23 cellular contexts compared by ENCODE assay signal in genomic region chr6:34718867-34719441, GRCh38. TPM values are rescaled to one million over a fixed set of nuclear protein-coding genes. Genes with fewer than 3 reads are reported as not detected.
DNase-seq lines count a peak whose midpoint lies in the region; ATAC-seq, FAIRE-seq and TF ChIP-seq lines count a peak whose summit lies in the region.
"Had no signal": no experiment of that assay in that cellular context is flagged by ENCODE, and none has a peak within 500 bp of the region (broad histone marks: within the 10 kb centered on the region; RNA-seq: fewer than 3 reads in every experiment).

No MANE protein-coding gene starts in this region.

- TF ChIP-seq EP300 in HepG2 (IDR thresholded peaks at IDR 0.05; ENCODE audit: low read depth in 2 of 2, low read length in 2 of 2) (no peak), HepG2 (CRISPR knock-in tag; IDR thresholded peaks at IDR 0.05; ENCODE audit: borderline replicate concordance) (no peak), K562 (IDR thresholded peaks at IDR 0.05; ENCODE audit: low read length) (no peak)

- H3K9me1 ChIP-seq in K562 (ENCODE audit: control insufficient read depth, insufficient read depth, low read length) = no peaks in the 10 kb centered on the region

- CTCF ChIA-PET in HepG2 (lab: Yijun Ruan, JAX; ENCODE audit: low intra/inter-chr PET ratio, low total read pairs) (no interaction called here), K562 (lab: Yijun Ruan, JAX; ENCODE audit: low intra/inter-chr PET ratio) (no interaction called here)
- CTCF ChIA-PET in activated CD4-positive, alpha-beta T cell treated with anti-CD3 and anti-CD28 coated beads for 36 hours (lab: Charles Lee) = no interaction called here

- H3K4me1 ChIP-seq in HepG2 (ENCODE audit: insufficient read depth, low read length) = peaks cover 54% of the 10 kb centered on the region
- no peaks in the 10 kb centered on the region for H3K4me1 ChIP-seq in right lobe of liver
- H3K4me1 ChIP-seq in K562 (replicated peaks in 1 of 2; ENCODE audit: control insufficient read depth in 2 of 2, insufficient read depth in 2 of 2, low read length in 2 of 2) = peaks cover 15 to 20% of the 10 kb centered on the region in 2 experiments
- no peaks in the 10 kb centered on the region for H3K4me1 ChIP-seq in left lung
- H3K4me1 ChIP-seq: tibial nerve had no signal

- no peak overlapping the region for H3K9ac ChIP-seq in HepG2 (ENCODE audit: insufficient read depth, low read depth, low read length)
- no peak overlapping the region for H3K9ac ChIP-seq in K562 (ENCODE audit: insufficient read depth in 1 of 2, low read depth in 2 of 2, low read length in 2 of 2)
- H3K9ac ChIP-seq: BLaER1 had no signal

- H3K27ac Mint-ChIP-seq in T-helper 17 cell = no peak overlapping the region
- no peak overlapping the region for H3K27ac Mint-ChIP-seq in activated CD4-positive, alpha-beta T cell treated with anti-CD3 and anti-CD28 coated beads for 36 hours

- ATAC-seq in HepG2 (no peak), right lobe of liver (no peak), K562 (no peak), left lung (peak; percentile 51), T-helper 17 cell (no peak)
- ATAC-seq in activated CD4-positive, alpha-beta T cell treated with anti-CD3 and anti-CD28 coated beads for 36 hours = no peak
- ATAC-seq: left ventricle myocardium superior, Right ventricle myocardium inferior, sciatic nerve had no signal

- BruUV-seq in HepG2 (replicated peaks; lab: Mats Ljungman, UMichigan) (no TSS peak), K562 (replicated peaks; lab: Mats Ljungman, UMichigan) (no TSS peak)

- POLR2A ChIA-PET in HepG2 (lab: Yijun Ruan, JAX) = interaction anchor here (1.4 kb wide), 1 partner anchor 61 kb away, joined by 3 read pairs; no protein-coding TSS in a partner anchor
- POLR2A ChIA-PET in K562 (lab: Yijun Ruan, JAX) = interaction anchor here (0.7 kb wide), 1 partner anchor 25 kb away, joined by 3 read pairs; no protein-coding TSS in a partner anchor
- POLR2A ChIA-PET in activated CD4-positive, alpha-beta T cell treated with anti-CD3 and anti-CD28 coated beads for 36 hours (lab: Charles Lee) = no interaction called here

- H3K27me3 ChIP-seq in HepG2 (ENCODE audit: control insufficient read depth in 1 of 2, insufficient read depth in 2 of 2, low read length in 2 of 2) = peaks cover 3 to 4% of the 10 kb centered on the region in 2 experiments; a peak in 1 of 5 replicates
- no peaks in the 10 kb centered on the region for H3K27me3 ChIP-seq in right lobe of liver
- H3K27me3 ChIP-seq in K562 (ENCODE audit: control insufficient read depth in 2 of 2, insufficient read depth in 2 of 2, low read length in 2 of 2) = no peaks in the 10 kb centered on the region
- no peaks in the 10 kb centered on the region for H3K27me3 ChIP-seq in left lung
- H3K27me3 ChIP-seq: BLaER1, cardiac muscle cell, tibial nerve had no signal

- TF ChIP-seq RAD21 in HepG2 (CRISPR knock-in tag; IDR thresholded peaks at IDR 0.05) (no peak), K562 (CRISPR knock-in tag; conservative IDR thresholded peaks at IDR 0.05 in 1 of 2, IDR thresholded peaks at IDR 0.05 in 1 of 2) (no peak)

- peaks cover 5% of the 10 kb centered on the region for H3K27me3 Mint-ChIP-seq in T-helper 17 cell
- no peaks in the 10 kb centered on the region for H3K27me3 Mint-ChIP-seq in activated CD4-positive, alpha-beta T cell treated with anti-CD3 and anti-CD28 coated beads for 36 hours

- TF ChIP-seq CTCF in HepG2 (CRISPR knock-in tag; IDR thresholded peaks at IDR 0.05) (no peak), right lobe of liver (IDR thresholded peaks at IDR 0.05) (no peak), K562 (IDR thresholded peaks at IDR 0.05 in 2 of 3, conservative IDR thresholded peaks at IDR 0.05 in 1 of 3; ENCODE audit: insufficient read depth in 2 of 3, low read depth in 1 of 3, low read length in 3 of 3) (no peak), left lung (IDR thresholded peaks at IDR 0.05) (no peak)

- no peaks in the 10 kb centered on the region for H3K4me1 Mint-ChIP-seq in T-helper 17 cell
- H3K4me1 Mint-ChIP-seq in activated CD4-positive, alpha-beta T cell treated with anti-CD3 and anti-CD28 coated beads for 36 hours = no peaks in the 10 kb centered on the region

- H3K4me3 ChIP-seq in HepG2 (replicated peaks in 1 of 3; ENCODE audit: insufficient read depth in 1 of 3, low read depth in 2 of 3, low read length in 3 of 3) (no peak overlapping the region), right lobe of liver (no peak overlapping the region), K562 (no peak overlapping the region), left lung (no peak overlapping the region)
- H3K4me3 ChIP-seq: BLaER1, cardiac muscle cell, tibial nerve had no signal

- in situ Hi-C loops in HepG2 (cut with HindIII; ENCODE audit: extremely low pct_ligation_motif_present, low pct_unique_long_range_greater_than_20kb) (no loop called here), K562 (cut with MboI) (no loop called here)

- intact Hi-C loops in HepG2 (cut with micrococcal nuclease; ENCODE audit: unreplicated experiment) (no loop called here), right lobe of liver (cut with DNase I) (no loop called here), K562 (cut with micrococcal nuclease) (no loop called here), left lung (cut with DNase I) (no loop called here)
- intact Hi-C loops in activated CD4-positive, alpha-beta T cell treated with anti-CD3 and anti-CD28 coated beads for 36 hours (cut with DNase I, micrococcal nuclease) = no loop called here

- H4K20me1 ChIP-seq in HepG2 (ENCODE audit: insufficient read depth, low read length) = no peaks in the 10 kb centered on the region
- no peaks in the 10 kb centered on the region for H4K20me1 ChIP-seq in K562 (replicated peaks; ENCODE audit: control insufficient read depth, insufficient read depth, low read length)
- H4K20me1 ChIP-seq: BLaER1 had no signal

- H2AFZ ChIP-seq in HepG2 (ENCODE audit: low read length) (peak overlapping the region; percentile 54), K562 (ENCODE audit: low read depth, low read length) (peak overlapping the region; percentile 49)

- H3K36me3 Mint-ChIP-seq in T-helper 17 cell (ENCODE audit: low read depth) = no peaks in the 10 kb centered on the region
- H3K36me3 Mint-ChIP-seq in activated CD4-positive, alpha-beta T cell treated with anti-CD3 and anti-CD28 coated beads for 36 hours (ENCODE audit: low read depth) = no peaks in the 10 kb centered on the region

- no peak overlapping the region for H3K4me3 Mint-ChIP-seq in T-helper 17 cell
- no peak overlapping the region for H3K4me3 Mint-ChIP-seq in activated CD4-positive, alpha-beta T cell treated with anti-CD3 and anti-CD28 coated beads for 36 hours

- H3K79me2 ChIP-seq in HepG2 (ENCODE audit: insufficient read depth, low read length) (no peaks in the 10 kb centered on the region), K562 (ENCODE audit: control insufficient read depth, insufficient read depth, low read length) (no peaks in the 10 kb centered on the region)

- H3K27ac ChIP-seq in HepG2 (ENCODE audit: extremely low read length, insufficient read depth, low read length) (no peak overlapping the region), right lobe of liver (no peak overlapping the region), K562 (ENCODE audit: extremely low read depth, low read depth, low read length) (no peak overlapping the region), left lung (no peak overlapping the region)
- H3K27ac ChIP-seq: BLaER1, cardiac muscle cell, tibial nerve had no signal

- no peak for FAIRE-seq in HepG2 (lab: Jason Lieb, UNC)
- no peak for FAIRE-seq in K562 (lab: Jason Lieb, UNC)

- H3K36me3 ChIP-seq in HepG2 (replicated peaks in 1 of 2; ENCODE audit: control insufficient read depth in 1 of 2, insufficient read depth in 2 of 2, low read length in 2 of 2) = no peaks in the 10 kb centered on the region
- no peaks in the 10 kb centered on the region for H3K36me3 ChIP-seq in right lobe of liver
- H3K36me3 ChIP-seq in K562 (ENCODE audit: control insufficient read depth, insufficient read depth, low read length) = no peaks in the 10 kb centered on the region
- H3K36me3 ChIP-seq in left lung = no peaks in the 10 kb centered on the region
- H3K36me3 ChIP-seq: BLaER1, cardiac muscle cell, tibial nerve had no signal

- H3K9me3 ChIP-seq in HepG2 (ENCODE audit: low read length) = no peaks in the 10 kb centered on the region
- no peaks in the 10 kb centered on the region for H3K9me3 ChIP-seq in right lobe of liver
- H3K9me3 ChIP-seq in K562 (replicated peaks; ENCODE audit: control insufficient read depth, insufficient read depth, low read depth, low read length) = no peaks in the 10 kb centered on the region
- H3K9me3 ChIP-seq in left lung = no peaks in the 10 kb centered on the region
- no peaks in the 10 kb centered on the region for H3K9me3 ChIP-seq in T-helper 17 cell (ENCODE audit: control insufficient read depth, low read length, poor library complexity, severe bottlenecking)
- H3K9me3 ChIP-seq: BLaER1, tibial nerve had no signal

- TF ChIP-seq POLR2A in HepG2 (IDR thresholded peaks at IDR 0.05; ENCODE audit: insufficient read depth in 1 of 2, low read depth in 2 of 2, low read length in 2 of 2) (no peak), right lobe of liver (IDR thresholded peaks at IDR 0.05) (no peak), K562 (conservative IDR thresholded peaks at IDR 0.05) (no peak)

- H3K4me2 ChIP-seq in HepG2 (ENCODE audit: low read depth, low read length) = no peak overlapping the region; the same call in 1 of the 2 replicates
- H3K4me2 ChIP-seq in K562 (ENCODE audit: insufficient read depth, low read length) = no peak overlapping the region
- H3K4me2 ChIP-seq: BLaER1 had no signal

- no peak for DNase-seq in HepG2 (ENCODE audit: low spot score)
- no peak for DNase-seq in right lobe of liver
- no peak for DNase-seq in K562 (ENCODE audit: extremely low read depth in 1 of 4, low spot score in 3 of 4)
- DNase-seq in left lung = no peak
- DNase-seq in SW 1271 (lab: John Stamatoyannopoulos, UW) = no peak
- no peak for DNase-seq in RPMI8226
- no peak for DNase-seq in T-helper 17 cell
- no peak for DNase-seq in activated CD4-positive, alpha-beta T cell treated with anti-CD3 and anti-CD28 coated beads for 36 hours
- DNase-seq: activated CD4-positive, alpha-beta T cell treated with anti-CD3 and anti-CD28 coated beads, Interleukin-2, amount 50 U/mL, for 1 hour; activated CD8-positive, alpha-beta memory T cell treated with anti-CD3 and anti-CD28 coated beads, Interleukin-2, amount 50 U/mL, for 48 hours; activated effector memory CD4-positive, alpha-beta T cell treated with anti-CD3 and anti-CD28 coated beads, Interleukin-2, amount 50 U/mL, for 16 hours; GDM1; H7; KBM-7; left ventricle myocardium superior; NCI-H2081; occipital lobe; stimulated activated naive CD4-positive, alpha-beta T cell treated with Interleukin-2 at 50 U/mL for 16 hours had no signal

- H3K9me3 Mint-ChIP-seq in activated CD4-positive, alpha-beta T cell treated with anti-CD3 and anti-CD28 coated beads for 36 hours (ENCODE audit: low read depth) = no peaks in the 10 kb centered on the region

- 76% methylated on average over 4 of the region's 4 CpGs for WGBS in HepG2 (ENCODE audit: low lambda C conversion rate)
- WGBS in right lobe of liver (ENCODE audit: insufficient coverage, low coverage, low lambda C conversion rate, missing lambda C conversion rate) = 81% methylated on average over 4 of the region's 4 CpGs
- 59% methylated on average over 4 of the region's 4 CpGs for WGBS in K562 (ENCODE audit: insufficient coverage, low coverage, missing lambda C conversion rate)

RNA-seq across cellular contexts. Expression of gene ILRUN, which starts 22.4 kb away (rescaled TPM):
- total RNA-seq in HepG2 (2016; rRNA removed; fragmentation: Illumina TruSeq; extraction: Trizol) = 66.6 and 90.8 TPM in 2 replicates
- total RNA-seq in HepG2 (2016; cell fraction: cytosol; rRNA removed; fragmentation: Illumina TruSeq; extraction: Trizol; ENCODE audit: low read depth) = 20.3 and 22.0 TPM in 2 replicates
- 66.5 and 79.2 TPM in 2 replicates for total RNA-seq in HepG2 (2016; cell fraction: insoluble cytoplasmic fraction; rRNA removed; fragmentation: Illumina TruSeq; extraction: Trizol)
- total RNA-seq in HepG2 (2016; cell fraction: membrane; rRNA removed; fragmentation: Illumina TruSeq; extraction: Trizol) = 93.9 and 107 TPM in 2 replicates
- total RNA-seq in HepG2 (2016; cell fraction: nucleus; rRNA removed; fragmentation: Illumina TruSeq; extraction: Trizol) = 37.4 and 39.5 TPM in 2 replicates
- polyA plus RNA-seq in HepG2 (2011; rRNA removed) = 45.5 and 50.6 TPM in 2 replicates
- polyA plus RNA-seq in HepG2 (2011; cell fraction: cytosol; rRNA removed) = 39.2 and 46.8 TPM in 2 replicates
- 18.1 and 22.0 TPM in 2 replicates for polyA plus RNA-seq in HepG2 (2011; cell fraction: nucleus; rRNA removed)
- polyA plus RNA-seq in HepG2 (2012) = 76.7 and 76.9 TPM in 2 replicates
- polyA plus RNA-seq in HepG2 (2016; cell fraction: cytosol; fragmentation: Illumina TruSeq; extraction: Trizol; ENCODE audit: low read depth) = 23.8 and 24.6 TPM in 2 replicates
- polyA plus RNA-seq in HepG2 (2016; cell fraction: insoluble cytoplasmic fraction; fragmentation: Illumina TruSeq; extraction: Trizol; ENCODE audit: low read depth) = 79.1 and 86.9 TPM in 2 replicates
- 82.0 and 93.2 TPM in 2 replicates for polyA plus RNA-seq in HepG2 (2016; cell fraction: membrane; fragmentation: Illumina TruSeq; extraction: Trizol; ENCODE audit: low read depth)
- polyA plus RNA-seq in HepG2 (2016; cell fraction: nucleus; fragmentation: Illumina TruSeq; extraction: Trizol; ENCODE audit: insufficient read depth, low read depth) = 42.3 and 46.6 TPM in 2 replicates
- polyA minus RNA-seq in HepG2 (2011; rRNA and poly(A)+ RNA removed; ENCODE audit: low replicate concordance) = 122 and 124 TPM in 2 replicates
- polyA minus RNA-seq in HepG2 (2011; cell fraction: cytosol; rRNA and poly(A)+ RNA removed) = 45.1 and 48.4 TPM in 2 replicates
- 27.2 and 30.5 TPM in 2 replicates for polyA minus RNA-seq in HepG2 (2011; cell fraction: nucleus; rRNA and poly(A)+ RNA removed)
- total RNA-seq in right lobe of liver = 10 to 100 TPM; 55.5 to 89.1 (median 67.1) TPM
- 46.7 and 47.2 TPM in 2 replicates for total RNA-seq in K562 (2011; cell fraction: chromatin; rRNA removed; ENCODE audit: low replicate concordance)
- 30.2 and 32.0 TPM in 2 replicates for total RNA-seq in K562 (2011; cell fraction: nucleolus; rRNA removed)
- total RNA-seq in K562 (2011; cell fraction: nucleoplasm; rRNA removed) = 38.8 and 48.2 TPM in 2 replicates
- total RNA-seq in K562 (2014; rRNA removed) = 35.7 and 44.7 TPM in 2 replicates
- total RNA-seq in K562 (2014; rRNA removed; fragmentation: Illumina TruSeq; extraction: Trizol) = 54.9 and 57.6 TPM in 2 replicates
- total RNA-seq in K562 (2015; rRNA removed; fragmentation: Illumina TruSeq; extraction: Trizol) = 53.4 and 55.0 TPM in 2 replicates
- total RNA-seq in K562 (2021) = 74.5 and 78.9 TPM in 2 replicates
- 62.1 and 66.1 TPM in 2 replicates for polyA plus RNA-seq in K562 (2011; rRNA removed)
- polyA plus RNA-seq in K562 (2011; cell fraction: cytosol; rRNA removed) = 53.1 and 62.6 TPM in 2 replicates
- polyA plus RNA-seq in K562 (2011; cell fraction: nucleus; rRNA removed) = 26.0 and 30.3 TPM in 2 replicates
- polyA plus RNA-seq in K562 (2012) = 75.6 and 76.6 TPM in 2 replicates
- 70.0 and 74.7 TPM in 2 replicates for polyA plus RNA-seq in K562 (2014; fragmentation: Illumina TruSeq; extraction: Trizol)
- 10 to 100 TPM; 24.9 to 30.7 TPM for polyA plus RNA-seq in K562 (2014; fragmentation: Nextera tagmentation; extraction: Ambion mirVana)
- polyA plus RNA-seq in K562 (2014; rRNA removed) = 42.8 and 44.2 TPM in 2 replicates
- polyA minus RNA-seq in K562 (2011; rRNA and poly(A)+ RNA removed) = 88.9 and 93.9 TPM in 2 replicates
- 48.1 and 57.5 TPM in 2 replicates for polyA minus RNA-seq in K562 (2011; cell fraction: cytosol; rRNA and poly(A)+ RNA removed)
- polyA minus RNA-seq in K562 (2011; cell fraction: nucleus; rRNA and poly(A)+ RNA removed) = 12.9 and 20.4 TPM in 2 replicates
- 10 to 100 TPM; 75.9 to 82.9 TPM for total RNA-seq in left lung
- 10 to 100 TPM; 55.9 to 64.4 TPM for total RNA-seq in T-helper 17 cell
- 10 to 100 TPM; 56.2 to 66.9 TPM for total RNA-seq in activated CD4-positive, alpha-beta T cell treated with anti-CD3 and anti-CD28 coated beads for 36 hours

RNA-seq across cellular contexts. Expression of gene SNRPC, which starts 38.4 kb away (rescaled TPM):
- total RNA-seq in HepG2 (2016; rRNA removed; fragmentation: Illumina TruSeq; extraction: Trizol) (291 and 370 TPM in 2 replicates), right lobe of liver (10 to 100 TPM; 29.6 to 61.3 (median 33.3) TPM), K562 (2014; rRNA removed) (500 and 634 TPM in 2 replicates), K562 (2014; rRNA removed; fragmentation: Illumina TruSeq; extraction: Trizol) (430 and 439 TPM in 2 replicates), K562 (2015; rRNA removed; fragmentation: Illumina TruSeq; extraction: Trizol) (488 and 508 TPM in 2 replicates), K562 (2021) (415 and 433 TPM in 2 replicates), left lung (10 to 100 TPM; 64.1 to 75.0 TPM), T-helper 17 cell (10 to 100 TPM; 44.2 to 52.1 TPM)
- total RNA-seq in HepG2 (2016; cell fraction: cytosol; rRNA removed; fragmentation: Illumina TruSeq; extraction: Trizol; ENCODE audit: low read depth) = 161 and 169 TPM in 2 replicates
- 295 and 368 TPM in 2 replicates for total RNA-seq in HepG2 (2016; cell fraction: insoluble cytoplasmic fraction; rRNA removed; fragmentation: Illumina TruSeq; extraction: Trizol)
- total RNA-seq in HepG2 (2016; cell fraction: membrane; rRNA removed; fragmentation: Illumina TruSeq; extraction: Trizol) = 135 and 139 TPM in 2 replicates
- 91.8 and 101 TPM in 2 replicates for total RNA-seq in HepG2 (2016; cell fraction: nucleus; rRNA removed; fragmentation: Illumina TruSeq; extraction: Trizol)
- polyA plus RNA-seq in HepG2 (2011; rRNA removed) (212 and 226 TPM in 2 replicates), K562 (2011; rRNA removed) (495 and 598 TPM in 2 replicates), K562 (2014; fragmentation: Illumina TruSeq; extraction: Trizol) (868 and 905 TPM in 2 replicates), K562 (2014; fragmentation: Nextera tagmentation; extraction: Ambion mirVana) (100 to 1,000 TPM; 697 to 889 TPM), K562 (2014; rRNA removed) (808 and 854 TPM in 2 replicates)
- 294 and 326 TPM in 2 replicates for polyA plus RNA-seq in HepG2 (2011; cell fraction: cytosol; rRNA removed)
- 83.3 and 97.3 TPM in 2 replicates for polyA plus RNA-seq in HepG2 (2011; cell fraction: nucleus; rRNA removed)
- 181 and 228 TPM in 2 replicates for polyA plus RNA-seq in HepG2 (2012)
- 220 TPM in 2 replicates for polyA plus RNA-seq in HepG2 (2016; cell fraction: cytosol; fragmentation: Illumina TruSeq; extraction: Trizol; ENCODE audit: low read depth)
- polyA plus RNA-seq in HepG2 (2016; cell fraction: insoluble cytoplasmic fraction; fragmentation: Illumina TruSeq; extraction: Trizol; ENCODE audit: low read depth) = 479 and 482 TPM in 2 replicates
- 152 TPM in 2 replicates for polyA plus RNA-seq in HepG2 (2016; cell fraction: membrane; fragmentation: Illumina TruSeq; extraction: Trizol; ENCODE audit: low read depth)
- 204 and 206 TPM in 2 replicates for polyA plus RNA-seq in HepG2 (2016; cell fraction: nucleus; fragmentation: Illumina TruSeq; extraction: Trizol; ENCODE audit: insufficient read depth, low read depth)
- polyA minus RNA-seq in HepG2 (2011; rRNA and poly(A)+ RNA removed; ENCODE audit: low replicate concordance) = 113 and 123 TPM in 2 replicates
- 55.6 and 55.7 TPM in 2 replicates for polyA minus RNA-seq in HepG2 (2011; cell fraction: cytosol; rRNA and poly(A)+ RNA removed)
- polyA minus RNA-seq in HepG2 (2011; cell fraction: nucleus; rRNA and poly(A)+ RNA removed) = 29.7 and 31.5 TPM in 2 replicates
- 34.0 and 37.5 TPM in 2 replicates for total RNA-seq in K562 (2011; cell fraction: chromatin; rRNA removed; ENCODE audit: low replicate concordance)
- total RNA-seq in K562 (2011; cell fraction: nucleolus; rRNA removed) = 54.7 and 59.2 TPM in 2 replicates
- total RNA-seq in K562 (2011; cell fraction: nucleoplasm; rRNA removed) = 62.7 and 69.1 TPM in 2 replicates
- 883 and 1,009 TPM in 2 replicates for polyA plus RNA-seq in K562 (2011; cell fraction: cytosol; rRNA removed)
- polyA plus RNA-seq in K562 (2011; cell fraction: nucleus; rRNA removed) = 165 and 174 TPM in 2 replicates
- polyA plus RNA-seq in K562 (2012) = 407 and 437 TPM in 2 replicates
- polyA minus RNA-seq in K562 (2011; rRNA and poly(A)+ RNA removed) = 218 and 228 TPM in 2 replicates
- 104 and 122 TPM in 2 replicates for polyA minus RNA-seq in K562 (2011; cell fraction: cytosol; rRNA and poly(A)+ RNA removed)
- polyA minus RNA-seq in K562 (2011; cell fraction: nucleus; rRNA and poly(A)+ RNA removed) = 21.0 and 35.1 TPM in 2 replicates
- 100 to 1,000 TPM; 159 to 268 TPM for total RNA-seq in activated CD4-positive, alpha-beta T cell treated with anti-CD3 and anti-CD28 coated beads for 36 hours

Comparison
In these comparisons a context has a peak if more than half of its experiments do, and no peak if none do; other contexts are left out.
1. Of the 241 proteins assayed by ChIP-seq in both HepG2 and K562: peak only in HepG2: none; only in K562: FOSL1; in both: none; in neither: 239; mixed calls (peak in some experiments, not most) for 1.